In the genomic region with DNA sequence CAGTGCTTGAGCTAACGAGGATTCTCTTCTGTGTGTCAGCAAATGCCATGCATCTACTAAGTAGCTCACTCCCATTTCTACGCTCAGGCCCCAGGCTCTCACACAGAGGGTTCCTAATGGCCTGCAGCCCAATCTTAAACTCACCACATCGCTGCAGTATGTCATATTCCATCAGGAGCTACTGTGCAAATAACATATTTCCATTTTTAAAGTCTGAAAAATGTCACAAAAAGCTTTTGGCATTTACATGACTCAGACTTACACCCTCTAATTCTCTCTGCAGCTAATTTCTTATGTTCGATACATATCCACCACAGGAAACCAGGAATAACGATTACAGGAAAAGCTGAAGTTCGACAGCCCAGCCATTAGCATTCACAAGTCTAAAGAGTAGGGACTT, we compare ENCODE assay signal across 24 cellular contexts.
"Had no signal": no experiment of that assay in that cellular context is flagged by ENCODE, and none has a peak within 500 bp of the region (broad histone marks: within the 10 kb centered on the region; RNA-seq: fewer than 3 reads in every experiment).

No MANE protein-coding gene starts in this region.

- FAIRE-seq: pancreas, small intestine had no signal

- H3K4me3 ChIP-seq: hepatocyte, left ventricle myocardium inferior, lung, pancreas, prostate gland, sigmoid colon, spleen, testis, thyroid gland, transverse colon, upper lobe of left lung, vagina had no signal

- H3K79me2 ChIP-seq: hepatocyte had no signal

- H3K27ac ChIP-seq: hepatocyte, left ventricle myocardium inferior, pancreas, prostate gland, sigmoid colon, spleen, testis, thyroid gland, transverse colon, upper lobe of left lung, vagina had no signal

- H3K4me2 ChIP-seq: hepatocyte had no signal

- DNase-seq: islet precursor cell; left ventricle myocardium inferior; mesendoderm; naive B cell; natural killer cell; nephron progenitor cell; pancreas; posterior cingulate gyrus; sigmoid colon; small intestine; spleen; stimulated activated CD4-positive, alpha-beta T cell treated with anti-CD3 and anti-CD28 coated beads, Interleukin-4, amount 100 ng/mL, for 24 hours; stimulated activated naive CD4-positive, alpha-beta T cell treated with Interleukin-2 at 50 U/mL for 16 hours; stimulated activated naive CD8-positive, alpha-beta T cell treated with anti-CD3 and anti-CD28 coated beads, Interleukin-15, amount 100 ng/mL, for 72 hours; substantia nigra; testis; thyroid gland; transverse colon; upper lobe of left lung had no signal

- H2AFZ ChIP-seq: hepatocyte had no signal

- H3K4me1 ChIP-seq: left ventricle myocardium inferior, pancreas, prostate gland, sigmoid colon, spleen, testis, thyroid gland, transverse colon, upper lobe of left lung, vagina had no signal

- H3K27me3 ChIP-seq: hepatocyte, pancreas, sigmoid colon, spleen, testis, thyroid gland, transverse colon, upper lobe of left lung, vagina had no signal

- H3K9me3 ChIP-seq: left ventricle myocardium inferior, pancreas, prostate gland, sigmoid colon, spleen, testis, thyroid gland, transverse colon, upper lobe of left lung, vagina had no signal

- ATAC-seq: natural killer cell; pancreas; stimulated activated memory B cell treated with anti-CD40 and anti-IgM and Interleukin-4, amounts not matched to agents 10 μg/mL and 1 μg/mL and 100 μg/mL, for 72 hours; stimulated activated naive CD8-positive, alpha-beta T cell treated with anti-CD3 and anti-CD28 coated beads, Interleukin-15, amount 100 ng/mL, for 72 hours had no signal

- H3K36me3 ChIP-seq: left ventricle myocardium inferior, pancreas, prostate gland, sigmoid colon, spleen, thyroid gland, transverse colon, upper lobe of left lung, vagina had no signal
